Comparison of ENCODE assay signal across 20 cellular contexts in the genomic region with DNA sequence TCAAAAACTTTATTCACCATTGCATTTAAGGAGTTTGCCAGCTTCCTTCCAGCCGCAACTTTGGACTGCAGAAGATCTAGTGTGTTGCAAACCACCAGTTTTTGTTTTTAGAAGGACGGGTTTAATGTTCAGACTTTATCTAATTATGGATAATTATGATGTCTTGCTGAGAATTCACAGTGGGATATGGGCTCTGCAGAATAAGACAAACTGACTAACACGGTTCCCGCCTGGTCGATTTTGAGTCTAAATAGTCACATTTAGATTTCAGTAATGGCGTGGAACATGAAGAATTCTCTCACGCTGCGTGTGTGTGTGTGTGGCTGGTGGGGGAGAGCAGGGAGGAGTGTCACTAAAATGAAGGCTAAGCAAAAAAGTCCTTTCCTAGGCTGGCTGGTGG. TPM values are rescaled to one million over a fixed set of nuclear protein-coding genes. Genes with fewer than 3 reads are reported as not detected.
DNase-seq lines count a peak whose midpoint lies in the region; ATAC-seq and TF ChIP-seq lines count a peak whose summit lies in the region.
"Had no signal": no experiment of that assay in that cellular context is flagged by ENCODE, and none has a peak within 500 bp of the region (broad histone marks: within the 10 kb centered on the region; RNA-seq: fewer than 3 reads in every experiment).

No MANE protein-coding gene starts in this region.

- H3K4me3 Mint-ChIP-seq in brain (no peak overlapping the region), type B pancreatic cell (peak overlapping the region; percentile 30)
- H3K4me3 Mint-ChIP-seq: activated naive CD4-positive, alpha-beta T cell treated with anti-CD3 and anti-CD28 coated beads, Interleukin-2, amount 50 U/mL, for 24 hours; mesothelial cell of epicardium had no signal

- H3K4me1 Mint-ChIP-seq in brain, result peaks cover 47% of the 10 kb centered on the region
- peaks cover 32% of the 10 kb centered on the region for H3K4me1 Mint-ChIP-seq in type B pancreatic cell (ENCODE audit: unreplicated experiment)

- no peak for DNase-seq in activated naive CD4-positive, alpha-beta T cell treated with anti-CD3 and anti-CD28 coated beads, Interleukin-2, amount 50 U/mL, for 72 hours (ENCODE audit: low spot score in 2 of 2)
- DNase-seq in activated naive CD4-positive, alpha-beta T cell treated with Interleukin-2 at 50 U/mL for 16 hours, result no peak
- peak; percentile 75 for DNase-seq in NCI-H146 treated with DMSO at 0.1 percent for 48 hours (lab: John Stamatoyannopoulos, UW; ENCODE audit: unreplicated experiment)
- DNase-seq in type B pancreatic cell (ENCODE audit: extremely low spot score, unreplicated experiment), result no peak
- no peak for DNase-seq in Kasumi-1 (lab: John Stamatoyannopoulos, UW)
- no peak for DNase-seq in effector CD8-positive, alpha-beta T cell (lab: John Stamatoyannopoulos, UW)
- DNase-seq: KBM-7; left colon; NCI-H2081 treated with DMSO at 0.1 percent for 48 hours; NCI-H510A treated with DMSO at 0.1 percent for 48 hours; psoas muscle; stimulated activated CD4-positive, alpha-beta T cell treated with anti-CD3 and anti-CD28 coated beads, Interleukin-2, amount 100 ng/mL, for 24 hours; trophoblast cell had no signal

- H3K36me3 Mint-ChIP-seq in activated naive CD4-positive, alpha-beta T cell treated with anti-CD3 and anti-CD28 coated beads, Interleukin-2, amount 50 U/mL, for 72 hours, result no peaks in the 10 kb centered on the region
- no peaks in the 10 kb centered on the region for H3K36me3 Mint-ChIP-seq in brain
- no peaks in the 10 kb centered on the region for H3K36me3 Mint-ChIP-seq in type B pancreatic cell
- H3K36me3 Mint-ChIP-seq: activated naive CD4-positive, alpha-beta T cell treated with anti-CD3 and anti-CD28 coated beads, Interleukin-2, amount 50 U/mL, for 24 hours; mesothelial cell of epicardium had no signal

- H3K27ac Mint-ChIP-seq in activated naive CD4-positive, alpha-beta T cell treated with anti-CD3 and anti-CD28 coated beads, Interleukin-2, amount 50 U/mL, for 72 hours, result peak overlapping the region; percentile 3 to 60
- H3K27ac Mint-ChIP-seq in brain (peak overlapping the region in 4 of 5 experiments; percentile 57 to 74 (median 63)), type B pancreatic cell (no peak overlapping the region)
- H3K27ac Mint-ChIP-seq: activated naive CD4-positive, alpha-beta T cell treated with anti-CD3 and anti-CD28 coated beads, Interleukin-2, amount 50 U/mL, for 24 hours; mesothelial cell of epicardium had no signal

- no peak for TF ChIP-seq CTCF in brain (conservative IDR thresholded peaks at IDR 0.05)
- TF ChIP-seq CTCF in type B pancreatic cell (conservative IDR thresholded peaks at IDR 0.05), result no peak

- H3K9me3 Mint-ChIP-seq in activated naive CD4-positive, alpha-beta T cell treated with anti-CD3 and anti-CD28 coated beads, Interleukin-2, amount 50 U/mL, for 72 hours, result peaks cover 0 to 5% of the 10 kb centered on the region in 2 donors
- peaks cover 0 to 2% (median 0%) of the 10 kb centered on the region in 5 experiments for H3K9me3 Mint-ChIP-seq in brain
- H3K9me3 Mint-ChIP-seq in type B pancreatic cell, result no peaks in the 10 kb centered on the region
- H3K9me3 Mint-ChIP-seq: activated naive CD4-positive, alpha-beta T cell treated with anti-CD3 and anti-CD28 coated beads, Interleukin-2, amount 50 U/mL, for 24 hours; mesothelial cell of epicardium had no signal

- H3K27me3 Mint-ChIP-seq in brain (peaks cover 13% of the 10 kb centered on the region), type B pancreatic cell (peaks cover 39% of the 10 kb centered on the region)
- H3K27me3 Mint-ChIP-seq: activated naive CD4-positive, alpha-beta T cell treated with anti-CD3 and anti-CD28 coated beads, Interleukin-2, amount 50 U/mL, for 24 hours had no signal

- no peak for ATAC-seq in activated naive CD4-positive, alpha-beta T cell treated with anti-CD3 and anti-CD28 coated beads, Interleukin-2, amount 50 U/mL, for 72 hours
- no peak for ATAC-seq in GM21529 (IDR thresholded peaks at IDR 0.05; ENCODE audit: unreplicated experiment)
- ATAC-seq: left colon, psoas muscle had no signal

RNA-seq across cellular contexts. Expression of gene DMRTB1, which starts 48.5 kb away (rescaled TPM):
- not detected for total RNA-seq in activated naive CD4-positive, alpha-beta T cell treated with anti-CD3 and anti-CD28 coated beads, Interleukin-2, amount 50 U/mL, for 72 hours
- not detected for polyA plus RNA-seq in brain (ENCODE audit: insufficient read depth, low read depth, low replicate concordance)
- total RNA-seq in type B pancreatic cell (ENCODE audit: low replicate concordance), result not detected in 2 replicates
- total RNA-seq: fibroblast of lung, left colon, mesothelial cell of epicardium, psoas muscle, skeletal muscle tissue had no signal
- polyA plus RNA-seq: fibroblast of lung, neural cell, psoas muscle had no signal
